9 cellular contexts compared by ENCODE assay signal in genomic region chr18:44887227-44887631, GRCh38.
A peak's percentile ranks its signal among the peaks of the same experiment; 100 is the strongest.
DNase-seq lines count a peak whose midpoint lies in the region; ATAC-seq and TF ChIP-seq lines count a peak whose summit lies in the region.
"Had no signal": no experiment of that assay in that cellular context is flagged by ENCODE, and none has a peak within 500 bp of the region (broad histone marks: within the 10 kb centered on the region; RNA-seq: fewer than 3 reads in every experiment).

No MANE protein-coding gene starts in this region.

- ATAC-seq in GM19324 (IDR thresholded peaks at IDR 0.05; ENCODE audit: low FRiP score, unreplicated experiment) (peak; percentile 78), HG03378 (IDR thresholded peaks at IDR 0.05; ENCODE audit: unreplicated experiment) (peak; percentile 97), lung (ENCODE audit: insufficient read depth, low FRiP score) (peak; percentile 47)
- ATAC-seq: HCT116 had no signal

- H3K9me3 ChIP-seq in lung (ENCODE audit: control insufficient read depth in 2 of 2, insufficient read depth in 1 of 2, low read length in 1 of 2) = peaks cover 0 to 10% of the 10 kb centered on the region in 2 donors

- no peaks in the 10 kb centered on the region for H3K36me3 ChIP-seq in lung (ENCODE audit: control insufficient read depth in 2 of 2, insufficient read depth in 2 of 2, low read length in 2 of 2)

- H3K4me1 ChIP-seq in lung (ENCODE audit: control insufficient read depth in 2 of 2, insufficient read depth in 2 of 2, low read length in 2 of 2) = peaks cover 2 to 6% of the 10 kb centered on the region in 2 donors

- H3K4me3 ChIP-seq in lung = no peak overlapping the region

- H3K27ac ChIP-seq in lung (ENCODE audit: low read depth in 1 of 2, low read length in 1 of 2) = no peak overlapping the region

- DNase-seq in COLO668 (lab: John Stamatoyannopoulos, UW; ENCODE audit: unreplicated experiment) (peak; percentile 56), activated T-cell treated with anti-CD3 and anti-CD28 coated beads for 48 hours (ENCODE audit: low read depth) (peak; percentile 51), lung (ENCODE audit: low spot score) (no peak), NCI-H128 (lab: John Stamatoyannopoulos, UW; ENCODE audit: unreplicated experiment) (no peak), NCI-H2081 (lab: John Stamatoyannopoulos, UW) (no peak), pons (ENCODE audit: low spot score) (no peak)

- H3K27me3 ChIP-seq in lung (ENCODE audit: control insufficient read depth, insufficient read depth) = no peaks in the 10 kb centered on the region

- no peak for TF ChIP-seq CTCF in lung (IDR thresholded peaks at IDR 0.05; ENCODE audit: control extremely low read depth, extremely low read depth)

Comparison
In these comparisons a context has a peak if more than half of its experiments do, and no peak if none do; other contexts are left out.
1. DNase-seq: peak in COLO668 (single experiment) and activated T-cell treated with anti-CD3 and anti-CD28 coated beads for 48 hours (single experiment); none in lung (single experiment), NCI-H128 (single experiment), NCI-H2081 (0 of 2) and pons (single experiment).
2. ATAC-seq: peak in every context shown above with its lines; median percentile 97 in HG03378; 78 in GM19324; 47 in lung.